8 cellular contexts compared by ENCODE assay signal in the genomic region with DNA sequence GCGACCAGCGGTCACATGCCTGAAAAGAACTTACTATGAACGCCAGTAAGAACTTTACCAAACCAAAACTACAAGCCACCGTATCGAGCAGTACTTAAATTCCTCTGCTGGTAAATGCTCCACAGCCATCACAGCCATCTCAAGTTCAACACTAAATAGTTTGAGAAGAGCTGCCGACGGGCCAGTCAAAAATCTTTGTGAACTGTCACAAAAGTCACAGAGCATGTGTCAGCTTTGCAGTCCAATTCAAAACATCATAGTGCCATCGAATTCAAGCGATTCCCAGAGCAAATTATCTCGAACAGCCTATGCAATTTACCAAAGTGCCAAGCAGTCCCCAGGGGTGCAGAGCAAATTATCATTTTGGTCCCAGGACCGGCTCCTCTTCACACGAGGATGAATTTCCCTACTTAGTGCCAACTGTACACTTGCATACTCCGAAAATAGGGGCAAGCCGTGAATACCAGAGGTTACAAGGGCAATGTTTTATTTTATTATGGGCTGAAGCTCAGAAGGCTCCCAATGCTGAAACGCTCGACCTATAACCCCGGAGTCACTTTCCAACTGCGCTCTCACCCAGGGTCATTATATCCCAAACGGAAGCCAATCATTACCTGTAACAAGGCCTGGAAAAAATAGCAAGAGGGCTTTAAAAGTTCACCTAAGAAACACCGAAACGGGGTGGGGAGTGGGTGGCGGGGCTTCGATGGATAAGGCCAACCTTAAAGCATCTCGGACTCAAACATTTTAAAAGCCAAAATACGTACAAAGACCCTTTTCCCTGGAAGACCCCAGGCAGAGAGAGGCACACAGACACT. TPM values are rescaled to one million over a fixed set of nuclear protein-coding genes. Genes with fewer than 3 reads are reported as not detected.
A peak's percentile ranks its signal among the peaks of the same experiment; 100 is the strongest.
DNase-seq lines count a peak whose midpoint lies in the region; TF ChIP-seq lines count a peak whose summit lies in the region.

No MANE protein-coding gene starts in this region.

- DNase-seq in MG63 (no peak), ascending aorta (ENCODE audit: low spot score in 2 of 2) (no peak), skeletal muscle cell (ENCODE audit: low read depth) (no peak), cortex of kidney (lab: John Stamatoyannopoulos, UW) (no peak), epidermal melanocyte (ENCODE audit: insufficient read length, low spot score) (no peak)
- no peak for DNase-seq in NK-92 treated with Interleukin-12 subunit alpha and Interleukin-12 subunit beta, amount 100 ng/mL, for 24 hours (lab: John Stamatoyannopoulos, UW)

- H3K4me1 ChIP-seq in ES-I3 (ENCODE audit: insufficient read depth, low read length) (peaks cover 8% of the 10 kb centered on the region; the same call in 1 of the 2 replicates), ascending aorta (peaks cover 0 to 4% of the 10 kb centered on the region in 2 donors), iPS-15b (ENCODE audit: control insufficient read depth, insufficient read depth, low read length) (peaks cover 8% of the 10 kb centered on the region)

- H3K9ac ChIP-seq in ES-I3 (ENCODE audit: low read depth, low read length) (peak overlapping the region; percentile 98), iPS-15b (ENCODE audit: low read depth, low read length) (peak overlapping the region; percentile 99)

- no peaks in the 10 kb centered on the region for H3K36me3 ChIP-seq in ES-I3 (ENCODE audit: insufficient read depth, low read length)
- no peaks in the 10 kb centered on the region for H3K36me3 ChIP-seq in MG63
- no peaks in the 10 kb centered on the region for H3K36me3 ChIP-seq in ascending aorta
- no peaks in the 10 kb centered on the region for H3K36me3 ChIP-seq in iPS-15b (ENCODE audit: control insufficient read depth, insufficient read depth, low read length)

- H3K27ac ChIP-seq in ascending aorta, result peak overlapping the region; percentile 99

- no peak for TF ChIP-seq CTCF in ascending aorta (IDR thresholded peaks at IDR 0.05)

- intact Hi-C loops in ascending aorta (cut with DNase I), result loop anchor here (2.0 to 5.0 kb wide), 6 partner anchors 67 to 452 kb away; a partner anchor contains a TSS

- H3K27me3 ChIP-seq in MG63 (no peaks in the 10 kb centered on the region), ascending aorta (no peaks in the 10 kb centered on the region), iPS-15b (ENCODE audit: control insufficient read depth, insufficient read depth, low read length) (no peaks in the 10 kb centered on the region)

- no peaks in the 10 kb centered on the region for H3K9me3 ChIP-seq in ES-I3 (ENCODE audit: control insufficient read depth, insufficient read depth, low read length)
- no peaks in the 10 kb centered on the region for H3K9me3 ChIP-seq in MG63
- H3K9me3 ChIP-seq in ascending aorta, result no peaks in the 10 kb centered on the region
- H3K9me3 ChIP-seq in iPS-15b (ENCODE audit: control insufficient read depth, insufficient read depth, low read length), result no peaks in the 10 kb centered on the region

- H3K4me3 ChIP-seq in MG63 (peak overlapping the region; percentile 74), ascending aorta (peak overlapping the region; percentile 63 to 87), iPS-15b (ENCODE audit: low read depth, low read length) (peak overlapping the region; percentile 92), skeletal muscle cell (ENCODE audit: low read depth, low read length) (peak overlapping the region; percentile 89)

RNA-seq across cellular contexts. Expression of a gene that starts 1.1 kb away (rescaled TPM):
- 7.9 and 10.2 TPM in 2 replicates for total RNA-seq in MG63 (2014; rRNA removed; shearing (Covaris generic); ENCODE audit: low replicate concordance)
- 70.0 TPM for total RNA-seq in ascending aorta
